Comparison of ENCODE assay signal across 3 cellular contexts in the genomic region with DNA sequence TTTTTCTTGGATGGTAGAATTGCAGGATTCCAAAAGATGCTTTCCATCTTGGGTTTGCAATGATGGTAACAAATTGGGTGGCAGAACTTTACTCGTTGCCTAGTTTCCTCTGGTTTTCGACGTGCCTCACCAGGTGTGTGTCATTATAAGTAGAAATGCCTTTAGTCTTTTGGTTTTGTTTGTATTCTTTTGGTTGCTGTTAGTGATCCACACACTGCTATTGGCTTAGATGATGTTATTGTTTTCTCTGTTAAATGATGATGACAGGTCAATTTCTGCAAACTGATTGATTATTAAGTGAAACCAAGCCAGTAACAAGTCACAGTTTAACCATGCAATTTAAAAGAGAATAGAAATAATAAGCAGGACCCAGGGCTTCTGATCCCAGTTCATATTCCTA.
A peak's percentile ranks its signal among the peaks of the same experiment; 100 is the strongest.
TF ChIP-seq lines count a peak whose summit lies in the region.

No MANE protein-coding gene starts in this region.

TF ChIP-seq in A549, 52 proteins besides CTCF, POLR2A, EP300 and RAD21:
- TF ChIP-seq, protein P1, sequence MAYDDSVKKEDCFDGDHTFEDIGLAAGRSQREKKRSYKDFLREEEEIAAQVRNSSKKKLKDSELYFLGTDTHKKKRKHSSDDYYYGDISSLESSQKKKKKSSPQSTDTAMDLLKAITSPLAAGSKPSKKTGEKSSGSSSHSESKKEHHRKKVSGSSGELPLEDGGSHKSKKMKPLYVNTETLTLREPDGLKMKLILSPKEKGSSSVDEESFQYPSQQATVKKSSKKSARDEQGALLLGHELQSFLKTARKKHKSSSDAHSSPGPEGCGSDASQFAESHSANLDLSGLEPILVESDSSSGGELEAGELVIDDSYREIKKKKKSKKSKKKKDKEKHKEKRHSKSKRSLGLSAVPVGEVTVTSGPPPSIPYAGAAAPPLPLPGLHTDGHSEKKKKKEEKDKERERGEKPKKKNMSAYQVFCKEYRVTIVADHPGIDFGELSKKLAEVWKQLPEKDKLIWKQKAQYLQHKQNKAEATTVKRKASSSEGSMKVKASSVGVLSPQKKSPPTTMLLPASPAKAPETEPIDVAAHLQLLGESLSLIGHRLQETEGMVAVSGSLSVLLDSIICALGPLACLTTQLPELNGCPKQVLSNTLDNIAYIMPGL (CRISPR knock-in tag; IDR thresholded peaks at IDR 0.05; ENCODE audit: borderline replicate concordance), result no peak
- TF ChIP-seq ESRRA (IDR thresholded peaks at IDR 0.05; ENCODE audit: borderline replicate concordance, low read length) (no peak), SMC3 (IDR thresholded peaks at IDR 0.05) (no peak), KDM5A (IDR thresholded peaks at IDR 0.05) (no peak), CHD2 (IDR thresholded peaks at IDR 0.05; ENCODE audit: low read length, partially characterized antibody) (no peak), RFX5 (IDR thresholded peaks at IDR 0.05) (no peak), HOXB13 (CRISPR knock-in tag; IDR thresholded peaks at IDR 0.05; ENCODE audit: low read depth) (no peak), ZNF302 (CRISPR knock-in tag; IDR thresholded peaks at IDR 0.05) (no peak), RARB (CRISPR knock-in tag; IDR thresholded peaks at IDR 0.05) (no peak), BHLHE40 (IDR thresholded peaks at IDR 0.05; ENCODE audit: low read depth, low read length) (no peak), TP53 (CRISPR knock-in tag; IDR thresholded peaks at IDR 0.05) (no peak)
- TF ChIP-seq, protein P2, sequence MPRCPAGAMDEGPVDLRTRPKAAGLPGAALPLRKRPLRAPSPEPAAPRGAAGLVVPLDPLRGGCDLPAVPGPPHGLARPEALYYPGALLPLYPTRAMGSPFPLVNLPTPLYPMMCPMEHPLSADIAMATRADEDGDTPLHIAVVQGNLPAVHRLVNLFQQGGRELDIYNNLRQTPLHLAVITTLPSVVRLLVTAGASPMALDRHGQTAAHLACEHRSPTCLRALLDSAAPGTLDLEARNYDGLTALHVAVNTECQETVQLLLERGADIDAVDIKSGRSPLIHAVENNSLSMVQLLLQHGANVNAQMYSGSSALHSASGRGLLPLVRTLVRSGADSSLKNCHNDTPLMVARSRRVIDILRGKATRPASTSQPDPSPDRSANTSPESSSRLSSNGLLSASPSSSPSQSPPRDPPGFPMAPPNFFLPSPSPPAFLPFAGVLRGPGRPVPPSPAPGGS (IDR thresholded peaks at IDR 0.05), result no peak
- TF ChIP-seq, protein P3, sequence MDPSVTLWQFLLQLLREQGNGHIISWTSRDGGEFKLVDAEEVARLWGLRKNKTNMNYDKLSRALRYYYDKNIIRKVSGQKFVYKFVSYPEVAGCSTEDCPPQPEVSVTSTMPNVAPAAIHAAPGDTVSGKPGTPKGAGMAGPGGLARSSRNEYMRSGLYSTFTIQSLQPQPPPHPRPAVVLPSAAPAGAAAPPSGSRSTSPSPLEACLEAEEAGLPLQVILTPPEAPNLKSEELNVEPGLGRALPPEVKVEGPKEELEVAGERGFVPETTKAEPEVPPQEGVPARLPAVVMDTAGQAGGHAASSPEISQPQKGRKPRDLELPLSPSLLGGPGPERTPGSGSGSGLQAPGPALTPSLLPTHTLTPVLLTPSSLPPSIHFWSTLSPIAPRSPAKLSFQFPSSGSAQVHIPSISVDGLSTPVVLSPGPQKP (IDR thresholded peaks at IDR 0.05; ENCODE audit: low read depth, low read length), result no peak

TF ChIP-seq in HEK293, 187 proteins besides CTCF, POLR2A, EP300 and RAD21:
- no peak for TF ChIP-seq ZNF660 (tag by site-specific recombination; IDR thresholded peaks at IDR 0.05)
- TF ChIP-seq FEZF1 (tag by site-specific recombination; IDR thresholded peaks at IDR 0.05), result 0 out of 2 replicates have a peak, but pooled peaks have one; percentile 16

TF ChIP-seq in GM12878, 131 proteins besides CTCF, POLR2A, EP300 and RAD21:
- TF ChIP-seq MEF2B (IDR thresholded peaks at IDR 0.05; ENCODE audit: partially characterized antibody, poor library complexity, severe bottlenecking) (no peak), NBN (IDR thresholded peaks at IDR 0.05) (no peak), SMARCA5 (IDR thresholded peaks at IDR 0.05) (no peak), CBX3 (IDR thresholded peaks at IDR 0.05; ENCODE audit: borderline replicate concordance, low read depth) (no peak), NRF1 (conservative IDR thresholded peaks at IDR 0.05; ENCODE audit: low read depth, low read length) (no peak), HDGF (IDR thresholded peaks at IDR 0.05) (no peak), SIX5 (IDR thresholded peaks at IDR 0.05; ENCODE audit: low read depth, low read length, severe bottlenecking) (no peak), CEBPZ (IDR thresholded peaks at IDR 0.05; ENCODE audit: low read depth, low read length) (no peak), MEF2A (IDR thresholded peaks at IDR 0.05; ENCODE audit: insufficient read depth, low read depth, low read length) (no peak), SPI1 (IDR thresholded peaks at IDR 0.05; ENCODE audit: borderline replicate concordance, insufficient read depth, low read depth, low read length) (no peak), CBFB (IDR thresholded peaks at IDR 0.05; ENCODE audit: low read depth) (no peak), ETV6 (conservative IDR thresholded peaks at IDR 0.05 in 1 of 2, IDR thresholded peaks at IDR 0.05 in 1 of 2; ENCODE audit: borderline replicate concordance in 1 of 2, low read depth in 1 of 2) (no peak), RFX5 (IDR thresholded peaks at IDR 0.05; ENCODE audit: low read depth, low read length) (no peak), FOXK2 (IDR thresholded peaks at IDR 0.05) (no peak), NFXL1 (IDR thresholded peaks at IDR 0.05; ENCODE audit: borderline replicate concordance) (no peak), TBL1XR1 (IDR thresholded peaks at IDR 0.05; ENCODE audit: low read depth, low read length) (no peak), GABPA (IDR thresholded peaks at IDR 0.05; ENCODE audit: low read depth) (no peak), MYB (IDR thresholded peaks at IDR 0.05; ENCODE audit: borderline replicate concordance, low read depth, low read length) (no peak)
TF ChIP-seq in GM12878: peak in this region for 0.
